Comparison of ENCODE assay signal across 8 cellular contexts in genomic region chr13:99498304-99499161, GRCh38. TPM values are rescaled to one million over a fixed set of nuclear protein-coding genes. Genes with fewer than 3 reads are reported as not detected.
DNase-seq lines count a peak whose midpoint lies in the region; ATAC-seq, FAIRE-seq and TF ChIP-seq lines count a peak whose summit lies in the region.

No MANE protein-coding gene starts in this region.

- no peak for FAIRE-seq in D721Med (lab: Jason Lieb, UNC)

- peak overlapping the region; percentile 73 for H3K27ac ChIP-seq in OCI-LY7 (ENCODE audit: low read depth, low read length, poor library complexity, severe bottlenecking)
- H3K27ac ChIP-seq in epithelial cell of prostate = peak overlapping the region; percentile 83

- H4K20me1 ChIP-seq in OCI-LY7 (ENCODE audit: insufficient read depth, low read length) = no peaks in the 10 kb centered on the region; the same call in 1 of the 2 replicates

- H2AFZ ChIP-seq in OCI-LY7 (ENCODE audit: low read length) = peak overlapping the region; percentile 90

- POLR2A ChIA-PET in OCI-LY7 (lab: Charles Lee) = interaction anchor here (0.6 to 0.7 kb wide), 2 partner anchors 42 to 1272 kb away, joined by 3 to 4 read pairs; no protein-coding TSS in a partner anchor

- intact Hi-C loops in OCI-LY7 (cut with micrococcal nuclease; ENCODE audit: unreplicated experiment) = no loop called here

- H3K36me3 ChIP-seq in OCI-LY7 (ENCODE audit: insufficient read depth, low read length) = no peaks in the 10 kb centered on the region; the same call in 1 of the 2 replicates

- TF ChIP-seq CTCF in D721Med (IDR thresholded peaks at IDR 0.05; ENCODE audit: insufficient read depth, missing control alignments) (no peak), OCI-LY7 (conservative IDR thresholded peaks at IDR 0.05; ENCODE audit: low read length) (no peak)

- H3K4me2 ChIP-seq in OCI-LY7 (ENCODE audit: low read length) = peak overlapping the region; percentile 100

- no TSS peak for BruUV-seq in OCI-LY7 (replicated peaks; lab: Mats Ljungman, UMichigan)

- H3K4me3 ChIP-seq in OCI-LY7 (ENCODE audit: low read depth, low read length, poor library complexity, severe bottlenecking) (peak overlapping the region; percentile 79), mononuclear cell (ENCODE audit: low read length) (peak overlapping the region; percentile 38)

- peaks cover 21% of the 10 kb centered on the region for H3K79me2 ChIP-seq in OCI-LY7 (ENCODE audit: insufficient read depth, low read depth, low read length)

- CTCF ChIA-PET in OCI-LY7 (lab: Charles Lee; ENCODE audit: unreplicated experiment) = no interaction called here

- H3K27me3 ChIP-seq in mononuclear cell (ENCODE audit: insufficient read depth, low read length) = no peaks in the 10 kb centered on the region

- H3K4me1 ChIP-seq in OCI-LY7 (ENCODE audit: insufficient read depth, low read length, poor library complexity, severe bottlenecking) (peaks cover 34% of the 10 kb centered on the region), mononuclear cell (ENCODE audit: insufficient read depth, low read length) (peaks cover 70% of the 10 kb centered on the region)

- ATAC-seq in GM21515 (IDR thresholded peaks at IDR 0.05; ENCODE audit: unreplicated experiment) = peak; percentile 53

- DNase-seq in D721Med (ENCODE audit: insufficient read length, low spot score) (peak; percentile 89), HuH-7.5 (ENCODE audit: low spot score) (peak; percentile 67), OCI-LY7 (ENCODE audit: low spot score) (peak; percentile 93), activated T-cell treated with anti-CD3 and anti-CD28 coated beads for 4 hours (peak; percentile 92), epithelial cell of prostate (ENCODE audit: low read depth, low spot score) (peak; percentile 93)
- DNase-seq in stimulated activated CD8-positive, alpha-beta memory T cell treated with anti-CD3 and anti-CD28 coated beads, Interleukin-2, amount 100 ng/mL, for 48 hours (ENCODE audit: low read depth in 2 of 2) = peak; percentile 95 to 97

- H3K9me3 ChIP-seq in OCI-LY7 (ENCODE audit: low read length) (no peaks in the 10 kb centered on the region), mononuclear cell (ENCODE audit: low read depth, low read length) (no peaks in the 10 kb centered on the region)

- H3K9me2 ChIP-seq in OCI-LY7 (ENCODE audit: insufficient read depth, low read length) = no peaks in the 10 kb centered on the region

RNA-seq across cellular contexts. Expression of gene TM9SF2, which starts 2.7 kb away (rescaled TPM):
- total RNA-seq in OCI-LY7 (2014; rRNA removed; shearing (Covaris generic)) = 16.3 and 17.8 TPM in 2 replicates
- total RNA-seq in OCI-LY7 (2022) (26.7 and 27.3 TPM in 2 replicates), mononuclear cell (78.6 TPM)

Comparison
In these comparisons a context has a peak if more than half of its experiments do, and no peak if none do; other contexts are left out.
1. Peak in every context shown above with its lines: DNase-seq, ATAC-seq, H3K4me3 ChIP-seq and H3K27ac ChIP-seq.